ENCODE assay signal across 8 cellular contexts in genomic region chr3:125055913-125056705, GRCh38. TPM values are rescaled to one million over a fixed set of nuclear protein-coding genes. Genes with fewer than 3 reads are reported as not detected.
DNase-seq lines count a peak whose midpoint lies in the region; ATAC-seq, FAIRE-seq and TF ChIP-seq lines count a peak whose summit lies in the region.

Gene HEG1 (minus strand): TSS chr3:125055997. CDS start chr3:125055890, 107 bp downstream.

- H2AFZ ChIP-seq in HepG2 (ENCODE audit: low read length): peak within 1 kb of the TSS; percentile 28

- ATAC-seq in HepG2: peak; percentile 74

- H3K4me3 ChIP-seq in HFF-Myc (replicated peaks; ENCODE audit: low read depth, low read length): peak within 1 kb of the TSS; percentile 67
- H3K4me3 ChIP-seq in HepG2 (replicated peaks in 1 of 3; ENCODE audit: insufficient read depth in 1 of 3, low read depth in 2 of 3, low read length in 3 of 3): peak within 1 kb of the TSS; percentile 79 to 92 (median 82)

- H3K9ac ChIP-seq in HepG2 (ENCODE audit: insufficient read depth, low read depth, low read length): peak within 1 kb of the TSS; percentile 86

- H3K4me1 ChIP-seq in HepG2 (ENCODE audit: insufficient read depth, low read length): peaks cover 69% of the 10 kb centered on the region

- under 1% methylated on average over 22 of the region's 67 CpGs for WGBS in HepG2 (ENCODE audit: low lambda C conversion rate)

- peaks cover 0 to 14% of the 10 kb centered on the region in 2 experiments; a peak in 3 of 5 replicates for H3K36me3 ChIP-seq in HepG2 (replicated peaks in 1 of 2; ENCODE audit: control insufficient read depth in 1 of 2, insufficient read depth in 2 of 2, low read length in 2 of 2)

- CTCF ChIA-PET in HepG2 (lab: Yijun Ruan, JAX; ENCODE audit: low intra/inter-chr PET ratio, low total read pairs): no interaction called here

- intact Hi-C loops in HepG2 (cut with micrococcal nuclease; ENCODE audit: unreplicated experiment): loop anchor here (10.0 kb wide), 1 partner anchor 99 kb away; no protein-coding TSS in a partner anchor

- TF ChIP-seq POLR2A in GM10847 (IDR thresholded peaks at IDR 0.05; ENCODE audit: extremely low read depth, insufficient read length): peak; percentile 40
- TF ChIP-seq POLR2A in HepG2 (IDR thresholded peaks at IDR 0.05; ENCODE audit: insufficient read depth in 1 of 2, low read depth in 2 of 2, low read length in 2 of 2): peak in 1 of 2 experiments; percentile 61; a peak in 2 of 4 replicates

- no peak for FAIRE-seq in HepG2 (lab: Jason Lieb, UNC)

- peak within 1 kb of the TSS; percentile 95 for H3K4me2 ChIP-seq in HepG2 (ENCODE audit: low read depth, low read length)

- POLR2A ChIA-PET in HepG2 (lab: Yijun Ruan, JAX): interaction anchor here (0.6 to 1.2 kb wide), 2 partner anchors 52 to 141 kb away, joined by 3 read pairs; no protein-coding TSS in a partner anchor

- no peak for DNase-seq in HFF-Myc (ENCODE audit: extremely low read depth, low read depth)
- DNase-seq in NCI-H1694 (lab: John Stamatoyannopoulos, UW): peak; percentile 40
- DNase-seq in activated CD4-positive, alpha-beta T cell treated with anti-CD3 and anti-CD28 coated beads, Interleukin-2, amount 50 U/mL, for 1 hour: peak; percentile 73
- peak; percentile 73 for DNase-seq in dedifferentiated amniotic fluid mesenchymal stem cell (ENCODE audit: extremely low spot score)
- DNase-seq in HepG2 (ENCODE audit: low spot score): peak; percentile 55
- peak; percentile 78 for DNase-seq in stimulated activated CD4-positive, alpha-beta T cell treated with anti-CD3 and anti-CD28 coated beads, Interleukin-4, amount 100 ng/mL, for 1 hour
- DNase-seq in NCI-H2029 (lab: John Stamatoyannopoulos, UW): no peak

- peaks cover 18% of the 10 kb centered on the region for H4K20me1 ChIP-seq in HepG2 (ENCODE audit: insufficient read depth, low read length)

- H3K27me3 ChIP-seq in HepG2 (ENCODE audit: control insufficient read depth in 1 of 2, insufficient read depth in 2 of 2, low read length in 2 of 2): peaks cover 0 to 30% of the 10 kb centered on the region in 2 experiments; a peak in 4 of 5 replicates

- in situ Hi-C loops in HepG2 (cut with HindIII; ENCODE audit: extremely low pct_ligation_motif_present, low pct_unique_long_range_greater_than_20kb): no loop called here

- TF ChIP-seq RAD21 in HepG2 (CRISPR knock-in tag; IDR thresholded peaks at IDR 0.05): no peak

- peak within 1 kb of the TSS; percentile 69 for H3K27ac ChIP-seq in HepG2 (ENCODE audit: extremely low read length, insufficient read depth, low read length)

- H3K79me2 ChIP-seq in HepG2 (ENCODE audit: insufficient read depth, low read length): peaks cover 26% of the 10 kb centered on the region

- H3K9me3 ChIP-seq in HepG2 (ENCODE audit: low read length): no peaks in the 10 kb centered on the region

- TF ChIP-seq CTCF in HFF-Myc (IDR thresholded peaks at IDR 0.05; ENCODE audit: low read depth, low read length, missing control alignments) (no peak), HepG2 (CRISPR knock-in tag; IDR thresholded peaks at IDR 0.05) (no peak)

- BruUV-seq in HepG2 (replicated peaks; lab: Mats Ljungman, UMichigan): TSS peak; percentile 81

- TF ChIP-seq EP300 in HepG2 (IDR thresholded peaks at IDR 0.05; ENCODE audit: low read depth in 2 of 2, low read length in 2 of 2) (no peak), HepG2 (CRISPR knock-in tag; IDR thresholded peaks at IDR 0.05; ENCODE audit: borderline replicate concordance) (no peak)

TF ChIP-seq in HepG2, 621 proteins besides CTCF, POLR2A, EP300 and RAD21 (continues in another document):
- TF ChIP-seq HOMEZ (CRISPR knock-in tag; IDR thresholded peaks at IDR 0.05; ENCODE audit: low read depth) (no peak), ZNF761 (CRISPR knock-in tag; conservative IDR thresholded peaks at IDR 0.05) (no peak), KAT8 (CRISPR knock-in tag; IDR thresholded peaks at IDR 0.05) (no peak), CHD2 (IDR thresholded peaks at IDR 0.05; ENCODE audit: low read depth, low read length) (peak; percentile 80), RBFOX2 (IDR thresholded peaks at IDR 0.05; ENCODE audit: low read depth, low read length) (peak; percentile 52), MZF1 (CRISPR knock-in tag; IDR thresholded peaks at IDR 0.05; ENCODE audit: borderline replicate concordance) (no peak), ATF3 (CRISPR knock-in tag; IDR thresholded peaks at IDR 0.05) (peak; percentile 57; the same call in 1 of the 2 replicates)
- TF ChIP-seq, protein P1, sequence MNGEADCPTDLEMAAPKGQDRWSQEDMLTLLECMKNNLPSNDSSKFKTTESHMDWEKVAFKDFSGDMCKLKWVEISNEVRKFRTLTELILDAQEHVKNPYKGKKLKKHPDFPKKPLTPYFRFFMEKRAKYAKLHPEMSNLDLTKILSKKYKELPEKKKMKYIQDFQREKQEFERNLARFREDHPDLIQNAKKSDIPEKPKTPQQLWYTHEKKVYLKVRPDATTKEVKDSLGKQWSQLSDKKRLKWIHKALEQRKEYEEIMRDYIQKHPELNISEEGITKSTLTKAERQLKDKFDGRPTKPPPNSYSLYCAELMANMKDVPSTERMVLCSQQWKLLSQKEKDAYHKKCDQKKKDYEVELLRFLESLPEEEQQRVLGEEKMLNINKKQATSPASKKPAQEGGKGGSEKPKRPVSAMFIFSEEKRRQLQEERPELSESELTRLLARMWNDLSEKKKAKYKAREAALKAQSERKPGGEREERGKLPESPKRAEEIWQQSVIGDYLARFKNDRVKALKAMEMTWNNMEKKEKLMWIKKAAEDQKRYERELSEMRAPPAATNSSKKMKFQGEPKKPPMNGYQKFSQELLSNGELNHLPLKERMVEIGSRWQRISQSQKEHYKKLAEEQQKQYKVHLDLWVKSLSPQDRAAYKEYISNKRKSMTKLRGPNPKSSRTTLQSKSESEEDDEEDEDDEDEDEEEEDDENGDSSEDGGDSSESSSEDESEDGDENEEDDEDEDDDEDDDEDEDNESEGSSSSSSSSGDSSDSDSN (CRISPR knock-in tag; IDR thresholded peaks at IDR 0.05): no peak; the same call in 1 of the 2 replicates

RNA-seq across cellular contexts. Expression of gene HEG1, which starts in this region (rescaled TPM):
- 9.7 and 10.7 TPM in 2 replicates for total RNA-seq in HepG2 (2016; rRNA removed; fragmentation: Illumina TruSeq; extraction: Trizol)
- total RNA-seq in HepG2 (2016; cell fraction: cytosol; rRNA removed; fragmentation: Illumina TruSeq; extraction: Trizol; ENCODE audit: low read depth): 1.1 TPM in 2 replicates
- 6.8 and 9.0 TPM in 2 replicates for total RNA-seq in HepG2 (2016; cell fraction: insoluble cytoplasmic fraction; rRNA removed; fragmentation: Illumina TruSeq; extraction: Trizol)
- 3.2 and 3.3 TPM in 2 replicates for total RNA-seq in HepG2 (2016; cell fraction: membrane; rRNA removed; fragmentation: Illumina TruSeq; extraction: Trizol)
- total RNA-seq in HepG2 (2016; cell fraction: nucleus; rRNA removed; fragmentation: Illumina TruSeq; extraction: Trizol): 17.3 and 19.4 TPM in 2 replicates
- polyA plus RNA-seq in HepG2 (2011; rRNA removed): 11.6 and 18.2 TPM in 2 replicates
- polyA plus RNA-seq in HepG2 (2011; cell fraction: cytosol; rRNA removed): 8.6 and 8.8 TPM in 2 replicates
- 17.9 and 23.5 TPM in 2 replicates for polyA plus RNA-seq in HepG2 (2011; cell fraction: nucleus; rRNA removed)
- 12.1 and 14.0 TPM in 2 replicates for polyA plus RNA-seq in HepG2 (2012)
- 0.46 and 0.52 TPM in 2 replicates for polyA plus RNA-seq in HepG2 (2016; cell fraction: cytosol; fragmentation: Illumina TruSeq; extraction: Trizol; ENCODE audit: low read depth)
- 5.4 and 5.8 TPM in 2 replicates for polyA plus RNA-seq in HepG2 (2016; cell fraction: insoluble cytoplasmic fraction; fragmentation: Illumina TruSeq; extraction: Trizol; ENCODE audit: low read depth)
- 0.69 and 0.92 TPM in 2 replicates for polyA plus RNA-seq in HepG2 (2016; cell fraction: membrane; fragmentation: Illumina TruSeq; extraction: Trizol; ENCODE audit: low read depth)
- 14.9 and 16.7 TPM in 2 replicates for polyA plus RNA-seq in HepG2 (2016; cell fraction: nucleus; fragmentation: Illumina TruSeq; extraction: Trizol; ENCODE audit: insufficient read depth, low read depth)
- polyA minus RNA-seq in HepG2 (2011; rRNA and poly(A)+ RNA removed; ENCODE audit: low replicate concordance): 51.4 and 72.4 TPM in 2 replicates
- polyA minus RNA-seq in HepG2 (2011; cell fraction: cytosol; rRNA and poly(A)+ RNA removed): 23.5 and 27.8 TPM in 2 replicates
- 17.8 and 25.8 TPM in 2 replicates for polyA minus RNA-seq in HepG2 (2011; cell fraction: nucleus; rRNA and poly(A)+ RNA removed)

Comparison
In these comparisons a context has a peak if more than half of its experiments do, and no peak if none do; other contexts are left out.
1. DNase-seq: peak in NCI-H1694 (single experiment), activated CD4-positive, alpha-beta T cell treated with anti-CD3 and anti-CD28 coated beads, Interleukin-2, amount 50 U/mL, for 1 hour (single experiment), dedifferentiated amniotic fluid mesenchymal stem cell (single experiment), HepG2 (single experiment) and stimulated activated CD4-positive, alpha-beta T cell treated with anti-CD3 and anti-CD28 coated beads, Interleukin-4, amount 100 ng/mL, for 1 hour (single experiment); none in HFF-Myc (single experiment) and NCI-H2029 (single experiment).